In the genomic region with DNA sequence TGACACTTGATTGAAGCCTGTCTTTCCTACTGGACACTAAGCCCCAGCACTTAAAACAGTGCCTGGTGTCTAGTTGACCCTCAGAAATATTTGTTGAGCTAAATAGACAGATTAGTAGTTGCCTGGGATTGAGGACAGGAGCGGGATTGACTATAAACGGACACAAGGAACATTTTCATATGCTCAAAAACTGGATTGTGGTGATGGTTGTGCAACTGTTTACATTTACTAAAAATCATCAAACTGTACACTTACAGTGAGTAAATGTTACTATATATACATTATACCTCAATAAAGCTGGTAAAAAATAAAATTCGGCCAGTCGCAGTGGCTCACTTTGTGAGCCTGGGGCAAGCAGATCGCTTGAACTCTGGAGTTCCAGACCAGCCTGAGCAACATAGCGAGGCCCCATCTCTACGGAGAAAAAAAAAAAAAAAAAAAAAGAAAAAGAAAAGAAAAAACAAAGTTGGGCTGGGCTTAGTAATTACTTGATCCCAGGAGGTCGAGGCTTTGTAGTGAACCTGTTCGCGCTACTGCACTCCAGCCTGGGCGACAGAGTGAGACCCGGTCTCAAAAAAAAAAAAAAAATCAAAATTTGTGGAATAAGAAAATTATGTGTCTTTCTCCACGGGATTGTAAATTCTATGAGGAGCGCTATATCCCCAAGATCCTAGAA, we compare ENCODE assay signal across 8 cellular contexts. TPM values are rescaled to one million over a fixed set of nuclear protein-coding genes. Genes with fewer than 3 reads are reported as not detected.
DNase-seq lines count a peak whose midpoint lies in the region; ATAC-seq and TF ChIP-seq lines count a peak whose summit lies in the region.

No MANE protein-coding gene starts in this region.

- H3K4me1 Mint-ChIP-seq in activated T-cell treated with anti-CD3 and anti-CD28 coated beads, Interleukin-2, amount 50 U/mL, for 24 hours (ENCODE audit: low read depth), result peaks cover 48% of the 10 kb centered on the region
- peaks cover 5% of the 10 kb centered on the region for H3K4me1 Mint-ChIP-seq in glutamatergic neuron (ENCODE audit: low read depth, unreplicated experiment)
- peaks cover 38% of the 10 kb centered on the region for H3K4me1 Mint-ChIP-seq in stimulated activated memory B cell treated with anti-CD40 and anti-IgM and Interleukin-4, amounts not matched to agents 10 μg/mL and 1 μg/mL and 100 μg/mL, for 72 hours

- H3K4me1 ChIP-seq in SJCRH30, result peaks cover 11% of the 10 kb centered on the region; the same call in 1 of the 2 replicates

- H3K36me3 ChIP-seq in SJCRH30, result no peaks in the 10 kb centered on the region

- H3K27me3 ChIP-seq in SJCRH30, result no peaks in the 10 kb centered on the region

- peak overlapping the region; percentile 98 for H3K4me3 ChIP-seq in SJCRH30

- TF ChIP-seq CTCF in glutamatergic neuron (IDR thresholded peaks at IDR 0.05; ENCODE audit: partially characterized antibody, unreplicated experiment), result no peak

- DNase-seq in activated T-cell treated with anti-CD3 and anti-CD28 coated beads, Interleukin-2, amount 50 U/mL, for 24 hours, result no peak
- no peak for DNase-seq in activated T-cell treated with anti-CD3 and anti-CD28 coated beads for 4 hours
- DNase-seq in SJCRH30, result no peak
- DNase-seq in glutamatergic neuron, result no peak
- DNase-seq in OCI-M2 (lab: John Stamatoyannopoulos, UW; ENCODE audit: unreplicated experiment), result no peak

- peaks cover 30% of the 10 kb centered on the region for H3K36me3 Mint-ChIP-seq in activated T-cell treated with anti-CD3 and anti-CD28 coated beads, Interleukin-2, amount 50 U/mL, for 24 hours (ENCODE audit: low read depth)
- H3K36me3 Mint-ChIP-seq in glutamatergic neuron (ENCODE audit: unreplicated experiment), result no peaks in the 10 kb centered on the region
- peaks cover 9% of the 10 kb centered on the region for H3K36me3 Mint-ChIP-seq in stimulated activated memory B cell treated with anti-CD40 and anti-IgM and Interleukin-4, amounts not matched to agents 10 μg/mL and 1 μg/mL and 100 μg/mL, for 72 hours

- ATAC-seq in stimulated activated memory B cell treated with anti-CD40 and anti-IgM and Interleukin-4, amounts not matched to agents 10 μg/mL and 1 μg/mL and 100 μg/mL, for 72 hours, result peak; percentile 5
- ATAC-seq in HG03135 (IDR thresholded peaks at IDR 0.05; ENCODE audit: unreplicated experiment), result no peak
- no peak for ATAC-seq in GM21381 (IDR thresholded peaks at IDR 0.05; ENCODE audit: unreplicated experiment)

- no peaks in the 10 kb centered on the region for H3K9me3 ChIP-seq in SJCRH30 (replicated peaks)

- H3K4me3 Mint-ChIP-seq in activated T-cell treated with anti-CD3 and anti-CD28 coated beads, Interleukin-2, amount 50 U/mL, for 24 hours, result peak overlapping the region; percentile 87
- peak overlapping the region; percentile 96 for H3K4me3 Mint-ChIP-seq in glutamatergic neuron (ENCODE audit: unreplicated experiment)
- H3K4me3 Mint-ChIP-seq in stimulated activated memory B cell treated with anti-CD40 and anti-IgM and Interleukin-4, amounts not matched to agents 10 μg/mL and 1 μg/mL and 100 μg/mL, for 72 hours, result peak overlapping the region; percentile 90

- H3K27ac Mint-ChIP-seq in activated T-cell treated with anti-CD3 and anti-CD28 coated beads, Interleukin-2, amount 50 U/mL, for 24 hours, result peak overlapping the region; percentile 98
- peak overlapping the region; percentile 88 for H3K27ac Mint-ChIP-seq in glutamatergic neuron (ENCODE audit: unreplicated experiment)
- H3K27ac Mint-ChIP-seq in stimulated activated memory B cell treated with anti-CD40 and anti-IgM and Interleukin-4, amounts not matched to agents 10 μg/mL and 1 μg/mL and 100 μg/mL, for 72 hours, result peak overlapping the region; percentile 93

- H3K27me3 Mint-ChIP-seq in activated T-cell treated with anti-CD3 and anti-CD28 coated beads, Interleukin-2, amount 50 U/mL, for 24 hours, result no peaks in the 10 kb centered on the region
- H3K27me3 Mint-ChIP-seq in glutamatergic neuron (ENCODE audit: unreplicated experiment), result peaks cover 8% of the 10 kb centered on the region
- no peaks in the 10 kb centered on the region for H3K27me3 Mint-ChIP-seq in stimulated activated memory B cell treated with anti-CD40 and anti-IgM and Interleukin-4, amounts not matched to agents 10 μg/mL and 1 μg/mL and 100 μg/mL, for 72 hours

- H3K9me3 Mint-ChIP-seq in activated T-cell treated with anti-CD3 and anti-CD28 coated beads, Interleukin-2, amount 50 U/mL, for 24 hours, result no peaks in the 10 kb centered on the region
- peaks cover 7% of the 10 kb centered on the region for H3K9me3 Mint-ChIP-seq in glutamatergic neuron (ENCODE audit: unreplicated experiment)
- H3K9me3 Mint-ChIP-seq in stimulated activated memory B cell treated with anti-CD40 and anti-IgM and Interleukin-4, amounts not matched to agents 10 μg/mL and 1 μg/mL and 100 μg/mL, for 72 hours, result no peaks in the 10 kb centered on the region

- no peak overlapping the region for H3K27ac ChIP-seq in SJCRH30

RNA-seq across cellular contexts. Expression of a gene that starts 0.6 kb away (rescaled TPM):
- 66.1 and 68.4 TPM in 2 replicates for total RNA-seq in SJCRH30 (2014; rRNA removed; shearing (Covaris generic))
- 40.2 TPM for total RNA-seq in glutamatergic neuron (ENCODE audit: unreplicated experiment)

RNA-seq across cellular contexts. Expression of a gene that starts 17.3 kb away (rescaled TPM):
- 0.59 and 2.8 TPM in 2 replicates for total RNA-seq in SJCRH30 (2014; rRNA removed; shearing (Covaris generic))
- 131 TPM for total RNA-seq in glutamatergic neuron (ENCODE audit: unreplicated experiment)

RNA-seq across cellular contexts. Expression of a gene that starts 56.2 kb away (rescaled TPM):
- 0.08 and 0.36 TPM in 2 replicates for total RNA-seq in SJCRH30 (2014; rRNA removed; shearing (Covaris generic))
- not detected for total RNA-seq in glutamatergic neuron (ENCODE audit: unreplicated experiment)

Comparison
In these comparisons a context has a peak if more than half of its experiments do, and no peak if none do; other contexts are left out.
1. RNA of a gene that starts 17.3 kb away (total RNA-seq): 131 TPM in glutamatergic neuron (single experiment); 0.59 to 2.8 TPM in SJCRH30; every median in the first group is over 10 times any median in the second.
2. Peak in every context shown above with its lines, with median percentiles within 50 percentile points of each other: H3K27ac Mint-ChIP-seq and H3K4me3 Mint-ChIP-seq.